Comparison of ENCODE assay signal across 19 cellular contexts in genomic region chr16:50605733-50606430, GRCh38. TPM values are rescaled to one million over a fixed set of nuclear protein-coding genes. Genes with fewer than 3 reads are reported as not detected.
"Had no signal": no experiment of that assay in that cellular context is flagged by ENCODE, and none has a peak within 500 bp of the region (broad histone marks: within the 10 kb centered on the region; RNA-seq: fewer than 3 reads in every experiment).

No MANE protein-coding gene starts in this region.

- H3K36me3 ChIP-seq: brain microvascular endothelial cell, spleen had no signal

- H3K27me3 ChIP-seq: brain microvascular endothelial cell, spleen had no signal

- DNase-seq: activated CD4-positive, alpha-beta memory T cell treated with anti-CD3 and anti-CD28 coated beads, Interleukin-2, amount 10 ng/mL, durations not matched to agents 7 days and 5 days; activated CD4-positive, alpha-beta T cell treated with anti-CD3 and anti-CD28 coated beads, Interleukin-2, amount 10 ng/mL, durations not matched to agents 24 days and 14 days; activated effector memory CD4-positive, alpha-beta T cell treated with anti-CD3 and anti-CD28 coated beads, Interleukin-2, amount 50 U/mL, for 16 hours; activated naive CD4-positive, alpha-beta T cell treated with anti-CD3 and anti-CD28 coated beads, Interleukin-2, amount 10 ng/mL, durations not matched to agents 7 days and 5 days; activated T-cell treated with anti-CD3 and anti-CD28 coated beads, Interleukin-2, amount 50 U/mL, for 72 hours; brain microvascular endothelial cell; dermis blood vessel endothelial cell; effector CD8-positive, alpha-beta T cell; erythroblast; left ventricle myocardium superior; mammary epithelial cell; retina; spleen; stimulated activated CD4-positive, alpha-beta T cell treated with anti-CD3 and anti-CD28 coated beads, Interleukin-4, amount 100 ng/mL, for 1 hour; stimulated activated naive CD4-positive, alpha-beta T cell; T-cell; trophoblast cell had no signal

- H3K4me3 ChIP-seq: spleen had no signal

- H3K9me3 ChIP-seq: spleen had no signal

- H3K27ac ChIP-seq: brain microvascular endothelial cell, spleen, VCaP had no signal

- FAIRE-seq: frontal cortex had no signal

RNA-seq across cellular contexts. Expression of gene NKD1, which starts 57.7 kb away (rescaled TPM):
- total RNA-seq: dermis blood vessel endothelial cell had no signal
